ENCODE assay signal across 13 cellular contexts in genomic region chr6:156102129-156102528, GRCh38.
DNase-seq lines count a peak whose midpoint lies in the region; ATAC-seq and TF ChIP-seq lines count a peak whose summit lies in the region.
"Had no signal": no experiment of that assay in that cellular context is flagged by ENCODE, and none has a peak within 500 bp of the region (broad histone marks: within the 10 kb centered on the region; RNA-seq: fewer than 3 reads in every experiment).

No MANE protein-coding gene starts in this region.

- H3K4me3 ChIP-seq in H7 (ENCODE audit: insufficient read depth, low read depth, low read length) (no peak overlapping the region), SK-N-SH (ENCODE audit: low read depth in 2 of 2, low read length in 1 of 2) (no peak overlapping the region), iPS DF 6.9 (ENCODE audit: low read length) (no peak overlapping the region)

- TF ChIP-seq CTCF in C4-2B (conservative IDR thresholded peaks at IDR 0.05) (peak; percentile 57), SK-N-SH (IDR thresholded peaks at IDR 0.05) (peak; percentile 25; the same call in 1 of the 2 replicates)

- peaks cover 10 to 14% of the 10 kb centered on the region in 2 donors for H3K9me3 Mint-ChIP-seq in stimulated activated naive CD8-positive, alpha-beta T cell treated with anti-CD3 and anti-CD28 coated beads, Interleukin-15, amount 100 ng/mL, for 72 hours

- no peak overlapping the region for H3K9ac ChIP-seq in SK-N-SH

- H3K27ac Mint-ChIP-seq in stimulated activated naive CD8-positive, alpha-beta T cell treated with anti-CD3 and anti-CD28 coated beads, Interleukin-15, amount 100 ng/mL, for 72 hours: no peak overlapping the region
- H3K27ac Mint-ChIP-seq: activated naive CD8-positive, alpha-beta T cell treated with anti-CD3 and anti-CD28 coated beads, Interleukin-2, amount 50 U/mL, for 24 hours had no signal

- POLR2A ChIA-PET in SK-N-SH (lab: Yijun Ruan, JAX): no interaction called here

- no peaks in the 10 kb centered on the region for H3K36me3 ChIP-seq in H7 (replicated peaks; ENCODE audit: control insufficient read depth, insufficient read depth, low read length)
- H3K36me3 ChIP-seq in SK-N-SH (replicated peaks in 1 of 2; ENCODE audit: control insufficient read depth in 1 of 2, insufficient read depth in 2 of 2, low read length in 1 of 2): no peaks in the 10 kb centered on the region
- H3K36me3 ChIP-seq in iPS DF 6.9 (ENCODE audit: control insufficient read depth, insufficient read depth, low read length): no peaks in the 10 kb centered on the region

- no peaks in the 10 kb centered on the region for H3K27me3 Mint-ChIP-seq in stimulated activated naive CD8-positive, alpha-beta T cell treated with anti-CD3 and anti-CD28 coated beads, Interleukin-15, amount 100 ng/mL, for 72 hours
- H3K27me3 Mint-ChIP-seq: activated naive CD8-positive, alpha-beta T cell treated with anti-CD3 and anti-CD28 coated beads, Interleukin-2, amount 50 U/mL, for 24 hours had no signal

- H3K9me2 ChIP-seq in SK-N-SH: no peaks in the 10 kb centered on the region

- no peaks in the 10 kb centered on the region for H3K27me3 ChIP-seq in H7 (ENCODE audit: control insufficient read depth, insufficient read depth, low read length)
- no peaks in the 10 kb centered on the region for H3K27me3 ChIP-seq in SK-N-SH (ENCODE audit: insufficient read depth)
- H3K27me3 ChIP-seq in iPS DF 6.9 (ENCODE audit: control insufficient read depth, insufficient read depth, low read length): no peaks in the 10 kb centered on the region

- no peaks in the 10 kb centered on the region for H3K79me2 ChIP-seq in SK-N-SH (ENCODE audit: insufficient read depth)

- CTCF ChIA-PET in SK-N-SH (lab: Yijun Ruan, JAX): interaction anchor here (0.9 to 1.6 kb wide), 2 partner anchors 13 to 15 kb away, joined by 3 to 4 read pairs; no protein-coding TSS in a partner anchor

- no peaks in the 10 kb centered on the region for H4K20me1 ChIP-seq in SK-N-SH (ENCODE audit: insufficient read depth)

- H3K9me3 ChIP-seq in SK-N-SH (no peaks in the 10 kb centered on the region), iPS DF 6.9 (ENCODE audit: control insufficient read depth, insufficient read depth, low read length) (no peaks in the 10 kb centered on the region)

- TF ChIP-seq EP300 in SK-N-SH (IDR thresholded peaks at IDR 0.05; ENCODE audit: borderline replicate concordance in 1 of 2, low read depth in 1 of 2, low read length in 1 of 2): no peak

- WGBS in SK-N-SH (ENCODE audit: low lambda C conversion rate): 42% methylated on average over 3 of the region's 3 CpGs
- WGBS in iPS DF 6.9 (ENCODE audit: insufficient coverage, insufficient read length): no CpG with 5 or more reads among the region's 3 CpGs

- no peak; the same call in 1 of the 2 replicates for TF ChIP-seq RAD21 in SK-N-SH (IDR thresholded peaks at IDR 0.05; ENCODE audit: low read length)

- no peaks in the 10 kb centered on the region for H3K4me1 Mint-ChIP-seq in stimulated activated naive CD8-positive, alpha-beta T cell treated with anti-CD3 and anti-CD28 coated beads, Interleukin-15, amount 100 ng/mL, for 72 hours
- H3K4me1 Mint-ChIP-seq: activated naive CD8-positive, alpha-beta T cell treated with anti-CD3 and anti-CD28 coated beads, Interleukin-2, amount 50 U/mL, for 24 hours had no signal

- no peak for ATAC-seq in stimulated activated naive CD8-positive, alpha-beta T cell treated with anti-CD3 and anti-CD28 coated beads, Interleukin-15, amount 100 ng/mL, for 72 hours
- no peak for ATAC-seq in GM21447 (IDR thresholded peaks at IDR 0.05; ENCODE audit: unreplicated experiment)
- ATAC-seq: activated naive CD8-positive, alpha-beta T cell treated with anti-CD3 and anti-CD28 coated beads, Interleukin-2, amount 50 U/mL, for 24 hours had no signal

- no peak overlapping the region for H2AFZ ChIP-seq in SK-N-SH (ENCODE audit: low read depth)

- peak; percentile 18 for DNase-seq in H7
- DNase-seq in SK-N-SH: no peak
- DNase-seq in iPS DF 6.9 (ENCODE audit: low read depth, low spot score): peak; percentile 13
- DNase-seq in stimulated activated naive CD8-positive, alpha-beta T cell treated with anti-CD3 and anti-CD28 coated beads, Interleukin-15, amount 100 ng/mL, for 72 hours: no peak
- no peak for DNase-seq in ureter (ENCODE audit: low spot score)
- DNase-seq in NCI-H1436 (lab: John Stamatoyannopoulos, UW): no peak
- DNase-seq: activated naive CD8-positive, alpha-beta T cell treated with anti-CD3 and anti-CD28 coated beads, Interleukin-2, amount 50 U/mL, for 24 hours; NCI-H2171; occipital lobe; stimulated activated CD4-positive, alpha-beta T cell treated with anti-CD3 and anti-CD28 coated beads, Interleukin-4, amount 100 ng/mL, for 24 hours had no signal

- H3F3A ChIP-seq in SK-N-SH (replicated peaks; ENCODE audit: insufficient read depth): no peaks in the 10 kb centered on the region

- H3K27ac ChIP-seq in C4-2B (no peak overlapping the region), SK-N-SH (ENCODE audit: low read depth in 2 of 2, low read length in 1 of 2) (no peak overlapping the region), iPS DF 6.9 (ENCODE audit: low read length) (no peak overlapping the region)
- H3K27ac ChIP-seq: HL-60 had no signal

- no peak overlapping the region for H3K4me3 Mint-ChIP-seq in stimulated activated naive CD8-positive, alpha-beta T cell treated with anti-CD3 and anti-CD28 coated beads, Interleukin-15, amount 100 ng/mL, for 72 hours
- H3K4me3 Mint-ChIP-seq: activated naive CD8-positive, alpha-beta T cell treated with anti-CD3 and anti-CD28 coated beads, Interleukin-2, amount 50 U/mL, for 24 hours had no signal

- H3K4me1 ChIP-seq in SK-N-SH (ENCODE audit: control insufficient read depth in 1 of 2, insufficient read depth in 2 of 2, low read depth in 1 of 2, low read length in 1 of 2) (no peaks in the 10 kb centered on the region), iPS DF 6.9 (ENCODE audit: control insufficient read depth, insufficient read depth, low read length) (no peaks in the 10 kb centered on the region)

- no peak overlapping the region for H3K4me2 ChIP-seq in SK-N-SH

TF ChIP-seq in SK-N-SH, 30 proteins besides CTCF, POLR2A, EP300 and RAD21:
- TF ChIP-seq, protein P1, sequence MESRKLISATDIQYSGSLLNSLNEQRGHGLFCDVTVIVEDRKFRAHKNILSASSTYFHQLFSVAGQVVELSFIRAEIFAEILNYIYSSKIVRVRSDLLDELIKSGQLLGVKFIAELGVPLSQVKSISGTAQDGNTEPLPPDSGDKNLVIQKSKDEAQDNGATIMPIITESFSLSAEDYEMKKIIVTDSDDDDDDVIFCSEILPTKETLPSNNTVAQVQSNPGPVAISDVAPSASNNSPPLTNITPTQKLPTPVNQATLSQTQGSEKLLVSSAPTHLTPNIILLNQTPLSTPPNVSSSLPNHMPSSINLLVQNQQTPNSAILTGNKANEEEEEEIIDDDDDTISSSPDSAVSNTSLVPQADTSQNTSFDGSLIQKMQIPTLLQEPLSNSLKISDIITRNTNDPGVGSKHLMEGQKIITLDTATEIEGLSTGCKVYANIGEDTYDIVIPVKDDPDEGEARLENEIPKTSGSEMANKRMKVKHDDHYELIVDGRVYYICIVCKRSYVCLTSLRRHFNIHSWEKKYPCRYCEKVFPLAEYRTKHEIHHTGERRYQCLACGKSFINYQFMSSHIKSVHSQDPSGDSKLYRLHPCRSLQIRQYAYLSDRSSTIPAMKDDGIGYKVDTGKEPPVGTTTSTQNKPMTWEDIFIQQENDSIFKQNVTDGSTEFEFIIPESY (IDR thresholded peaks at IDR 0.05; ENCODE audit: borderline replicate concordance, low read depth): no peak
- TF ChIP-seq PBX3 (IDR thresholded peaks at IDR 0.05) (no peak), TAF1 (IDR thresholded peaks at IDR 0.05; ENCODE audit: borderline replicate concordance, low read depth, low read length) (no peak), RFX5 (IDR thresholded peaks at IDR 0.05; ENCODE audit: low read length) (no peak), TCF12 (IDR thresholded peaks at IDR 0.05) (no peak)
TF ChIP-seq in SK-N-SH: peak in this region for 0.

Comparison
In these comparisons a context has a peak if more than half of its experiments do, and no peak if none do; other contexts are left out.
1. DNase-seq: peak in H7 (single experiment) and iPS DF 6.9 (single experiment); none in SK-N-SH (single experiment), stimulated activated naive CD8-positive, alpha-beta T cell treated with anti-CD3 and anti-CD28 coated beads, Interleukin-15, amount 100 ng/mL, for 72 hours (0 of 2), ureter (single experiment) and NCI-H1436 (single experiment).